In the genomic region with DNA sequence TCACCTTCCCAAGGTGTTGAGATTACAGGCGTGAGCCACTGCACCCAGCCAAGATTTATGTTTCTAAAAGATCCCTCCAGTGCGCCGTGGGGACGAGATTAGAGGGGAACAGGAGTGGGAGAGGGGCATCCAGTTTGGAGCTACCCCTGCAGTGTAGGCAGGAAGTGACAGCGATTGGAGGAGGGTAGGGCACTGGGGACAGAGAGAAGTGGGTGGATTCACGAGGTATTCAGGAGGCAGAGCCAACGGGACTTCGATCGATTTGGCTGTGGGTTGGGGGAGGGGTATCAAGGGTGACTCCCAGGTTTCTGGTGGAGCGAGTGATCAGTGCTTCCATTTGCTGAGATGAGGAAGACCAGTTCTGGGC, we compare ENCODE assay signal across 24 cellular contexts.
"Had no signal": no experiment of that assay in that cellular context is flagged by ENCODE, and none has a peak within 500 bp of the region (broad histone marks: within the 10 kb centered on the region; RNA-seq: fewer than 3 reads in every experiment).

No MANE protein-coding gene starts in this region.

- H3K4me3 Mint-ChIP-seq: activated B cell treated with CpG ODN at 0.5 μM for 24 hours; activated CD4-positive, alpha-beta T cell treated with anti-CD3 and anti-CD28 coated beads, Interleukin-2, amount 10 ng/mL, durations not matched to agents 24 days and 14 days; activated CD8-positive, alpha-beta memory T cell treated with anti-CD3 and anti-CD28 coated beads, Interleukin-2, amount 10 ng/mL, durations not matched to agents 7 days and 5 days; activated naive CD8-positive, alpha-beta T cell; activated T-cell treated with anti-CD3 and anti-CD28 coated beads, Interleukin-2, amount 50 U/mL, for 24 hours; activated T-helper 1 cell treated with anti-CD3 and anti-CD28 coated beads, Interleukin-12 subunit alpha, Interleukin-12 subunit beta, Interleukin-2, Interleukin-4 antibody, amounts not matched to agents 30 ng/mL and 10 ng/mL and 1 ng/mL, durations not matched to agents 14 hours and 24 hours and 36 hours; brain; central memory CD8-positive, alpha-beta T cell had no signal

- H3K9me3 Mint-ChIP-seq: activated B cell treated with CpG ODN at 0.5 μM for 24 hours; activated CD4-positive, alpha-beta T cell treated with anti-CD3 and anti-CD28 coated beads, Interleukin-2, amount 10 ng/mL, durations not matched to agents 24 days and 14 days; activated T-cell treated with anti-CD3 and anti-CD28 coated beads, Interleukin-2, amount 50 U/mL, for 24 hours; activated T-helper 1 cell treated with anti-CD3 and anti-CD28 coated beads, Interleukin-12 subunit alpha, Interleukin-12 subunit beta, Interleukin-2, Interleukin-4 antibody, amounts not matched to agents 30 ng/mL and 10 ng/mL and 1 ng/mL, durations not matched to agents 14 hours and 24 hours and 36 hours; brain; central memory CD8-positive, alpha-beta T cell had no signal

- H3K4me1 Mint-ChIP-seq: activated B cell treated with CpG ODN at 0.5 μM for 24 hours; activated CD4-positive, alpha-beta T cell treated with anti-CD3 and anti-CD28 coated beads, Interleukin-2, amount 10 ng/mL, durations not matched to agents 24 days and 14 days; activated CD8-positive, alpha-beta memory T cell treated with anti-CD3 and anti-CD28 coated beads, Interleukin-2, amount 10 ng/mL, durations not matched to agents 7 days and 5 days; brain; central memory CD8-positive, alpha-beta T cell had no signal

- H3K36me3 Mint-ChIP-seq: activated CD8-positive, alpha-beta memory T cell treated with anti-CD3 and anti-CD28 coated beads, Interleukin-2, amount 10 ng/mL, durations not matched to agents 7 days and 5 days; activated naive CD8-positive, alpha-beta T cell; brain had no signal

- DNase-seq: activated B cell treated with CpG ODN at 0.5 μM for 24 hours; activated CD4-positive, alpha-beta T cell treated with anti-CD3 and anti-CD28 coated beads for 1 hour; activated CD4-positive, alpha-beta T cell treated with anti-CD3 and anti-CD28 coated beads, Interleukin-2, amount 10 ng/mL, durations not matched to agents 24 days and 14 days; activated CD4-positive, alpha-beta T cell treated with anti-CD3 and anti-CD28 coated beads, Interleukin-2, amount 50 U/mL, for 48 hours; activated CD8-positive, alpha-beta memory T cell treated with anti-CD3 and anti-CD28 coated beads, Interleukin-2, amount 10 ng/mL, durations not matched to agents 7 days and 5 days; activated effector memory CD4-positive, alpha-beta T cell treated with Interleukin-2 at 50 U/mL for 16 hours; activated naive CD4-positive, alpha-beta T cell; activated T-cell treated with anti-CD3 and anti-CD28 coated beads, Interleukin-2, amount 50 U/mL, for 24 hours; amygdala; NCI-H1048; NCI-H146; NCI-H2029; NCI-H2107; NCI-H2171 treated with DMSO at 0.1 percent for 48 hours; NCI-H226; NCI-H526 treated with DMSO at 0.1 percent for 48 hours; NCI-H82; SHP77 treated with DMSO at 0.1 percent for 48 hours; T-helper 2 cell; T1000 had no signal

- H3K27ac Mint-ChIP-seq: activated B cell treated with CpG ODN at 0.5 μM for 24 hours; activated CD4-positive, alpha-beta T cell treated with anti-CD3 and anti-CD28 coated beads, Interleukin-2, amount 10 ng/mL, durations not matched to agents 24 days and 14 days; activated CD8-positive, alpha-beta memory T cell treated with anti-CD3 and anti-CD28 coated beads, Interleukin-2, amount 10 ng/mL, durations not matched to agents 7 days and 5 days; activated naive CD8-positive, alpha-beta T cell; activated T-cell treated with anti-CD3 and anti-CD28 coated beads, Interleukin-2, amount 50 U/mL, for 24 hours; activated T-helper 1 cell treated with anti-CD3 and anti-CD28 coated beads, Interleukin-12 subunit alpha, Interleukin-12 subunit beta, Interleukin-2, Interleukin-4 antibody, amounts not matched to agents 30 ng/mL and 10 ng/mL and 1 ng/mL, durations not matched to agents 14 hours and 24 hours and 36 hours; brain had no signal

- H3K27me3 Mint-ChIP-seq: brain had no signal
